Comparison of ENCODE assay signal across 19 cellular contexts in the genomic region with DNA sequence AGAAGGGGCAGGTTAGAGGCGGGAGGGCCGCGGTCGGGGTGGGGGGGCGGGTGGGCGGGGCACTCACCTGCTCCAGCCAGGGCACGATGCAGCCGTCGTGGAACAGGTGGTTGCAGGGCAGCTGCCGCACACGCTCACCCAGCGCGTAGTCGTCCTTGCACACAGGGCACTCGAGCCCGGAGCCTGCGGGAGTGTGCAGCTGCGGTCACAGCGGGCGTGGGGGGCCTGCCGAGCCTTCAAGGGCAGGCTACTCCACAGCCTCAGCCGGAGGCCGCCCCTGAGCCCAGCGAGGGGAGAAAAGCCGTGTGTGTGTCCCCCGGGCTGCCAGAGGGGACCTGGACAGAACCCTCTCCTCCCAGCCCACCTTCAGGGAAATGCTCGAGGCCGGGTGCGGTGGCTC. TPM values are rescaled to one million over a fixed set of nuclear protein-coding genes. Genes with fewer than 3 reads are reported as not detected.
DNase-seq lines count a peak whose midpoint lies in the region; FAIRE-seq and TF ChIP-seq lines count a peak whose summit lies in the region.
"Had no signal": no experiment of that assay in that cellular context is flagged by ENCODE, and none has a peak within 500 bp of the region (broad histone marks: within the 10 kb centered on the region; RNA-seq: fewer than 3 reads in every experiment).

No MANE protein-coding gene starts in this region.

- H3K9me3 ChIP-seq in OCI-LY7 (ENCODE audit: low read length) (no peaks in the 10 kb centered on the region), osteoblast (ENCODE audit: low read depth, low read length) (no peaks in the 10 kb centered on the region), small intestine (ENCODE audit: control insufficient read depth, low read depth) (no peaks in the 10 kb centered on the region)
- H3K9me3 ChIP-seq: BLaER1 treated with 17β-estradiol and CSF1 and Interleukin-3, amounts not matched to agents 10 nM and 100 nM had no signal

- POLR2A ChIA-PET in OCI-LY7 (lab: Charles Lee), result no interaction called here

- WGBS in small intestine, 3 donors, result 87 to 90% (median 89%) methylated on average over 12 to 29 of the region's 29 CpGs

- FAIRE-seq in small intestine (lab: Jason Lieb, UNC), result no peak
- FAIRE-seq: G401.6, H1, HepG2 had no signal

- H3K4me1 ChIP-seq in OCI-LY7 (ENCODE audit: insufficient read depth, low read length, poor library complexity, severe bottlenecking), result peaks cover 18% of the 10 kb centered on the region
- H3K4me1 ChIP-seq in osteoblast (ENCODE audit: insufficient read depth, low read length), result no peaks in the 10 kb centered on the region
- H3K4me1 ChIP-seq in small intestine (ENCODE audit: control insufficient read depth in 2 of 2, insufficient read depth in 1 of 2, low read depth in 1 of 2, low read length in 1 of 2), result no peaks in the 10 kb centered on the region

- peaks cover 11% of the 10 kb centered on the region for H3K79me2 ChIP-seq in OCI-LY7 (ENCODE audit: insufficient read depth, low read depth, low read length)
- peaks cover 27% of the 10 kb centered on the region for H3K79me2 ChIP-seq in osteoblast (ENCODE audit: insufficient read depth, low read length)

- TF ChIP-seq CTCF in OCI-LY7 (conservative IDR thresholded peaks at IDR 0.05; ENCODE audit: low read length) (no peak), osteoblast (IDR thresholded peaks at IDR 0.05; ENCODE audit: extremely low read depth, low read depth, low read length) (no peak), dorsolateral prefrontal cortex (IDR thresholded peaks at IDR 0.05 in 54 of 56, conservative IDR thresholded peaks at IDR 0.05 in 2 of 56; ENCODE audit: low read depth in 1 of 56, partially characterized antibody in 56 of 56) (no peak)

- CTCF ChIA-PET in OCI-LY7 (lab: Charles Lee; ENCODE audit: unreplicated experiment), result no interaction called here

- peaks cover 88% of the 10 kb centered on the region for H3K36me3 ChIP-seq in OCI-LY7 (ENCODE audit: insufficient read depth, low read length)
- H3K36me3 ChIP-seq in osteoblast (ENCODE audit: insufficient read depth, low read length), result peaks cover 20% of the 10 kb centered on the region
- H3K36me3 ChIP-seq in small intestine (ENCODE audit: control insufficient read depth in 2 of 2, insufficient read depth in 2 of 2, low read length in 2 of 2), result peaks cover 26 to 39% of the 10 kb centered on the region in 2 donors

- H2AFZ ChIP-seq in OCI-LY7 (ENCODE audit: low read length) (no peak overlapping the region), osteoblast (ENCODE audit: low read length) (no peak overlapping the region)

- no TSS peak for BruUV-seq in OCI-LY7 (replicated peaks; lab: Mats Ljungman, UMichigan)

- H3K27ac ChIP-seq in OCI-LY7 (ENCODE audit: low read depth, low read length, poor library complexity, severe bottlenecking), result peak overlapping the region; percentile 59
- H3K27ac ChIP-seq in osteoblast (ENCODE audit: low read depth, low read length), result no peak overlapping the region
- no peak overlapping the region for H3K27ac ChIP-seq in small intestine (ENCODE audit: low read depth in 1 of 2, low read length in 1 of 2)
- H3K27ac ChIP-seq in dorsolateral prefrontal cortex, result no peak overlapping the region
- H3K27ac ChIP-seq: BLaER1 treated with 17β-estradiol and CSF1 and Interleukin-3, amounts not matched to agents 10 nM and 100 nM had no signal

- intact Hi-C loops in OCI-LY7 (cut with micrococcal nuclease; ENCODE audit: unreplicated experiment), result no loop called here
- intact Hi-C loops in dorsolateral prefrontal cortex (cut with DNase I), result no loop called here

- no peaks in the 10 kb centered on the region for H3K27me3 ChIP-seq in osteoblast (ENCODE audit: insufficient read depth, low read length)
- no peaks in the 10 kb centered on the region for H3K27me3 ChIP-seq in small intestine (ENCODE audit: control insufficient read depth in 2 of 2, insufficient read depth in 2 of 2, low read length in 2 of 2)
- no peaks in the 10 kb centered on the region for H3K27me3 ChIP-seq in dorsolateral prefrontal cortex

- no peaks in the 10 kb centered on the region for H3K9me2 ChIP-seq in OCI-LY7 (ENCODE audit: insufficient read depth, low read length)

- H3K4me3 ChIP-seq in OCI-LY7 (ENCODE audit: low read depth, low read length, poor library complexity, severe bottlenecking), result no peak overlapping the region
- no peak overlapping the region for H3K4me3 ChIP-seq in osteoblast (ENCODE audit: insufficient read depth, low read length)
- no peak overlapping the region for H3K4me3 ChIP-seq in small intestine (ENCODE audit: low read depth in 1 of 2, low read length in 2 of 2)
- no peak overlapping the region for H3K4me3 ChIP-seq in dorsolateral prefrontal cortex
- H3K4me3 ChIP-seq: BLaER1 treated with 17β-estradiol and CSF1 and Interleukin-3, amounts not matched to agents 10 nM and 100 nM had no signal

- DNase-seq in COLO668 (lab: John Stamatoyannopoulos, UW; ENCODE audit: unreplicated experiment) (peak; percentile 9), OCI-LY7 (ENCODE audit: low spot score) (no peak), iPS-NIHi11 (ENCODE audit: low spot score) (peak; percentile 24), osteoblast (ENCODE audit: insufficient read length, low spot score, missing footprints) (peak; percentile 79), small intestine (no peak), ureter (ENCODE audit: low spot score) (no peak), T1000 (lab: John Stamatoyannopoulos, UW) (no peak), dorsolateral prefrontal cortex (no peak)
- DNase-seq: 8988T; CD8-positive, alpha-beta T cell; COR-L47; DMS 273 treated with DMSO at 0.1 percent for 48 hours; H9 had no signal

- H4K20me1 ChIP-seq in OCI-LY7 (ENCODE audit: insufficient read depth, low read length), result no peaks in the 10 kb centered on the region; the same call in 1 of the 2 replicates
- peaks cover 16% of the 10 kb centered on the region for H4K20me1 ChIP-seq in osteoblast (ENCODE audit: insufficient read depth, low read length)

- H3K4me2 ChIP-seq in OCI-LY7 (ENCODE audit: low read length), result no peak overlapping the region
- H3K4me2 ChIP-seq in osteoblast (ENCODE audit: insufficient read depth, low read length), result no peak overlapping the region
- H3K4me2 ChIP-seq: BLaER1 treated with 17β-estradiol and CSF1 and Interleukin-3, amounts not matched to agents 10 nM and 100 nM had no signal

RNA-seq across cellular contexts. Expression of a gene that starts 8.6 kb away (rescaled TPM):
- 0.21 TPM in 1 of 2 replicates, not detected in the other for total RNA-seq in OCI-LY7 (2014; rRNA removed; shearing (Covaris generic))
- 0.48 and 0.53 TPM in 2 replicates for total RNA-seq in OCI-LY7 (2022)
- not detected in 2 replicates for total RNA-seq in osteoblast
- polyA plus RNA-seq in small intestine, result under 1 TPM in 1 of 3 donors, not detected in 2; 0.30 TPM
- total RNA-seq in ureter, result 0.29 TPM
- 10 to 100 TPM in 2 of 120 experiments, 1 to 10 TPM in 118; 3.6 to 10.1 (median 5.8) TPM for total RNA-seq in dorsolateral prefrontal cortex
- polyA plus RNA-seq: AG04450, HepG2 had no signal

RNA-seq across cellular contexts. Expression of a gene that starts 14.7 kb away (rescaled TPM):
- total RNA-seq in OCI-LY7 (2014; rRNA removed; shearing (Covaris generic)), result 85.8 and 98.6 TPM in 2 replicates
- total RNA-seq in OCI-LY7 (2022), result 104 and 106 TPM in 2 replicates
- 29.8 and 38.7 TPM in 2 replicates for total RNA-seq in osteoblast
- polyA plus RNA-seq in small intestine, result 10 to 100 TPM; 54.4 to 60.2 (median 56.5) TPM
- 54.5 TPM for total RNA-seq in ureter
- total RNA-seq in dorsolateral prefrontal cortex, result 10 to 100 TPM; 22.4 to 58.2 (median 41.2) TPM

RNA-seq across cellular contexts. Expression of a gene that starts 15.0 kb away (rescaled TPM):
- 50.0 and 65.5 TPM in 2 replicates for total RNA-seq in OCI-LY7 (2014; rRNA removed; shearing (Covaris generic))
- total RNA-seq in OCI-LY7 (2022) (70.7 and 74.6 TPM in 2 replicates), osteoblast (16.6 and 18.6 TPM in 2 replicates), ureter (56.4 TPM), dorsolateral prefrontal cortex (10 to 100 TPM; 27.8 to 91.2 (median 61.9) TPM)
- 100 to 1,000 TPM in 1 of 3 donors, 10 to 100 TPM in 2; 74.1 to 153 (median 99.4) TPM for polyA plus RNA-seq in small intestine

RNA-seq across cellular contexts. Expression of a gene that starts 27.9 kb away (rescaled TPM):
- total RNA-seq in OCI-LY7 (2014; rRNA removed; shearing (Covaris generic)), result 3.4 and 5.7 TPM in 2 replicates
- 6.5 and 7.3 TPM in 2 replicates for total RNA-seq in OCI-LY7 (2022)
- 32.7 and 52.1 TPM in 2 replicates for total RNA-seq in osteoblast
- 10 to 100 TPM in 1 of 3 donors, 1 to 10 TPM in 2; 4.0 to 30.0 (median 5.4) TPM for polyA plus RNA-seq in small intestine
- 29.8 TPM for total RNA-seq in ureter
- 10 to 100 TPM in 118 of 120 experiments, 1 to 10 TPM in 2; 9.3 to 35.4 (median 18.1) TPM for total RNA-seq in dorsolateral prefrontal cortex

RNA-seq across cellular contexts. Expression of a gene that starts 46.9 kb away (rescaled TPM):
- not detected in 2 replicates for total RNA-seq in OCI-LY7 (2014; rRNA removed; shearing (Covaris generic))
- total RNA-seq in OCI-LY7 (2022), result not detected in 2 replicates
- total RNA-seq in osteoblast, result not detected in 2 replicates
- polyA plus RNA-seq in small intestine, result not detected
- not detected for total RNA-seq in ureter
- under 1 TPM in 1 of 120 experiments, not detected in 119; 0.50 TPM for total RNA-seq in dorsolateral prefrontal cortex
- total RNA-seq: A673; CD8-positive, alpha-beta T cell; H1; H9; HepG2 had no signal
- polyA plus RNA-seq: AG04450, H1 had no signal

Comparison
In these comparisons a context has a peak if more than half of its experiments do, and no peak if none do; other contexts are left out.
1. DNase-seq: peak in COLO668 (single experiment), iPS-NIHi11 (single experiment) and osteoblast (single experiment); none in OCI-LY7 (single experiment), small intestine (single experiment), ureter (single experiment), T1000 (single experiment) and dorsolateral prefrontal cortex (0 of 10).